Comparison of ENCODE assay signal across 15 cellular contexts in genomic region chr6:1952726-1953360, GRCh38.
A peak's percentile ranks its signal among the peaks of the same experiment; 100 is the strongest.
DNase-seq lines count a peak whose midpoint lies in the region; ATAC-seq, FAIRE-seq and TF ChIP-seq lines count a peak whose summit lies in the region.
"Had no signal": no experiment of that assay in that cellular context is flagged by ENCODE, and none has a peak within 500 bp of the region (broad histone marks: within the 10 kb centered on the region; RNA-seq: fewer than 3 reads in every experiment).

No MANE protein-coding gene starts in this region.

- no peak overlapping the region for H3K4me2 ChIP-seq in mesenchymal stem cell (ENCODE audit: low read length, poor library complexity, severe bottlenecking)

- H3K27me3 ChIP-seq in brain microvascular endothelial cell (replicated peaks) (no peaks in the 10 kb centered on the region), mesenchymal stem cell (ENCODE audit: control insufficient read depth in 1 of 2, insufficient read depth in 1 of 2, low read length in 2 of 2) (no peaks in the 10 kb centered on the region)
- H3K27me3 ChIP-seq: esophagus squamous epithelium had no signal

- no peak overlapping the region for H3K27ac Mint-ChIP-seq in activated CD4-positive, alpha-beta T cell treated with anti-CD3 and anti-CD28 coated beads for 36 hours
- H3K27ac Mint-ChIP-seq: activated CD8-positive, alpha-beta T cell treated with anti-CD3 and anti-CD28 coated beads, Interleukin-2, amount 10 ng/mL, durations not matched to agents 7 days and 5 days; CD4-positive, alpha-beta T cell had no signal

- peak; percentile 97 for FAIRE-seq in HTR-8/SVneo (lab: Jason Lieb, UNC)

- ATAC-seq in activated CD4-positive, alpha-beta T cell treated with anti-CD3 and anti-CD28 coated beads for 36 hours = no peak
- no peak for ATAC-seq in GM18502 (IDR thresholded peaks at IDR 0.05; ENCODE audit: poor library complexity, unreplicated experiment)
- ATAC-seq: activated CD8-positive, alpha-beta T cell treated with anti-CD3 and anti-CD28 coated beads, Interleukin-2, amount 10 ng/mL, durations not matched to agents 7 days and 5 days had no signal

- peak; percentile 44 for TF ChIP-seq CTCF in brain microvascular endothelial cell (IDR thresholded peaks at IDR 0.05; ENCODE audit: low read depth, low read length, missing control alignments)

- H3K4me3 ChIP-seq in brain microvascular endothelial cell (ENCODE audit: low read depth, low read length) (no peak overlapping the region), mesenchymal stem cell (ENCODE audit: insufficient read depth in 1 of 2, low read depth in 1 of 2, low read length in 2 of 2) (no peak overlapping the region)
- H3K4me3 ChIP-seq: esophagus squamous epithelium had no signal

- no peak overlapping the region for H3K18ac ChIP-seq in mesenchymal stem cell (ENCODE audit: low read depth in 1 of 2, low read length in 2 of 2)

- no peak overlapping the region for H2BK5ac ChIP-seq in mesenchymal stem cell (ENCODE audit: low read depth, low read length, poor library complexity, severe bottlenecking)

- in situ Hi-C loops in brain microvascular endothelial cell (cut with HindIII; ENCODE audit: low pct_ligation_motif_present, low sequenced_read_pairs) = no loop called here

- no peaks in the 10 kb centered on the region for H3K9me3 Mint-ChIP-seq in activated CD4-positive, alpha-beta T cell treated with anti-CD3 and anti-CD28 coated beads for 36 hours (ENCODE audit: low read depth)
- H3K9me3 Mint-ChIP-seq: CD4-positive, alpha-beta T cell had no signal

- 78% methylated on average over 11 of the region's 14 CpGs for WGBS in mesenchymal stem cell

- no peak overlapping the region for H2AFZ ChIP-seq in mesenchymal stem cell (ENCODE audit: low read depth, low read length)

- POLR2A ChIA-PET in activated CD4-positive, alpha-beta T cell treated with anti-CD3 and anti-CD28 coated beads for 36 hours (lab: Charles Lee) = no interaction called here

- H3K9ac ChIP-seq in mesenchymal stem cell (ENCODE audit: low read length) = no peak overlapping the region

- H3K27me3 Mint-ChIP-seq in activated CD4-positive, alpha-beta T cell treated with anti-CD3 and anti-CD28 coated beads for 36 hours = no peaks in the 10 kb centered on the region
- H3K27me3 Mint-ChIP-seq: CD4-positive, alpha-beta T cell had no signal

- H2BK12ac ChIP-seq in mesenchymal stem cell (ENCODE audit: low read length in 2 of 2) = no peak overlapping the region

- intact Hi-C loops in activated CD4-positive, alpha-beta T cell treated with anti-CD3 and anti-CD28 coated beads for 36 hours (cut with DNase I, micrococcal nuclease) = no loop called here

- CTCF ChIA-PET in activated CD4-positive, alpha-beta T cell treated with anti-CD3 and anti-CD28 coated beads for 36 hours (lab: Charles Lee) = no interaction called here

- peaks cover 6% of the 10 kb centered on the region for H3K36me3 Mint-ChIP-seq in activated CD4-positive, alpha-beta T cell treated with anti-CD3 and anti-CD28 coated beads for 36 hours (ENCODE audit: low read depth)

- no peak overlapping the region for H4K8ac ChIP-seq in mesenchymal stem cell (ENCODE audit: low read length)

- no peak overlapping the region for H2AK5ac ChIP-seq in mesenchymal stem cell (ENCODE audit: low read length, severe bottlenecking)

- peaks cover 5% of the 10 kb centered on the region for H3K4me1 ChIP-seq in mesenchymal stem cell (ENCODE audit: control insufficient read depth, insufficient read depth, low read depth, low read length)
- H3K4me1 ChIP-seq: esophagus squamous epithelium had no signal

- no peaks in the 10 kb centered on the region for H3K9me3 ChIP-seq in mesenchymal stem cell (ENCODE audit: control insufficient read depth, low read length)
- H3K9me3 ChIP-seq: esophagus squamous epithelium had no signal

- H3K4ac ChIP-seq in mesenchymal stem cell (ENCODE audit: low read depth in 1 of 2, low read length in 2 of 2) = no peak overlapping the region

- DNase-seq in AG08395 (ENCODE audit: low spot score) (peak; percentile 54), HTR-8/SVneo (ENCODE audit: insufficient read length, low spot score) (peak; percentile 85), brain microvascular endothelial cell (peak; percentile 97), mesenchymal stem cell (peak; percentile 59), DMS114 treated with DMSO at 0.1 percent for 48 hours (lab: John Stamatoyannopoulos, UW; ENCODE audit: unreplicated experiment) (no peak), cerebellum (ENCODE audit: low spot score) (no peak)
- DNase-seq in activated CD4-positive, alpha-beta T cell treated with anti-CD3 and anti-CD28 coated beads for 36 hours = no peak
- DNase-seq: activated CD8-positive, alpha-beta T cell treated with anti-CD3 and anti-CD28 coated beads, Interleukin-2, amount 10 ng/mL, durations not matched to agents 7 days and 5 days; amygdala; CD4-positive, alpha-beta T cell; esophagus squamous epithelium; Kasumi-1; NCI-H526; posterior cingulate gyrus had no signal

- no peak overlapping the region for H2BK15ac ChIP-seq in mesenchymal stem cell (ENCODE audit: low read depth, poor library complexity, severe bottlenecking)

- H3K14ac ChIP-seq in mesenchymal stem cell (ENCODE audit: low read length in 2 of 2) = no peak overlapping the region

- H4K91ac ChIP-seq in mesenchymal stem cell (ENCODE audit: low read length) = no peak overlapping the region

- peaks cover 2% of the 10 kb centered on the region for H3K79me1 ChIP-seq in mesenchymal stem cell (replicated peaks; ENCODE audit: low read length, poor library complexity, severe bottlenecking)

- H3K36me3 ChIP-seq in brain microvascular endothelial cell (replicated peaks) (no peaks in the 10 kb centered on the region), mesenchymal stem cell (ENCODE audit: control insufficient read depth in 1 of 2, insufficient read depth in 2 of 2, low read depth in 1 of 2, low read length in 2 of 2) (no peaks in the 10 kb centered on the region)
- H3K36me3 ChIP-seq: esophagus squamous epithelium had no signal

- no peak overlapping the region for H2BK120ac ChIP-seq in mesenchymal stem cell (ENCODE audit: low read depth, low read length)

- H3K4me1 Mint-ChIP-seq in activated CD4-positive, alpha-beta T cell treated with anti-CD3 and anti-CD28 coated beads for 36 hours = no peaks in the 10 kb centered on the region

- H3K27ac ChIP-seq in brain microvascular endothelial cell = peak overlapping the region; percentile 69
- H3K27ac ChIP-seq in mesenchymal stem cell (ENCODE audit: low read length, poor library complexity, severe bottlenecking) = peak overlapping the region; percentile 77
- H3K27ac ChIP-seq: esophagus squamous epithelium had no signal

- H3K4me3 Mint-ChIP-seq in activated CD4-positive, alpha-beta T cell treated with anti-CD3 and anti-CD28 coated beads for 36 hours = no peak overlapping the region
- H3K4me3 Mint-ChIP-seq: activated CD8-positive, alpha-beta T cell treated with anti-CD3 and anti-CD28 coated beads, Interleukin-2, amount 10 ng/mL, durations not matched to agents 7 days and 5 days; CD4-positive, alpha-beta T cell had no signal

- H3K23ac ChIP-seq in mesenchymal stem cell (ENCODE audit: low read length in 2 of 2) = peak overlapping the region in 1 of 2 experiments; percentile 77

Comparison
In these comparisons a context has a peak if more than half of its experiments do, and no peak if none do; other contexts are left out.
1. DNase-seq: peak in AG08395 (single experiment), HTR-8/SVneo (single experiment), brain microvascular endothelial cell (single experiment) and mesenchymal stem cell (single experiment); none in activated CD4-positive, alpha-beta T cell treated with anti-CD3 and anti-CD28 coated beads for 36 hours (single experiment), DMS114 treated with DMSO at 0.1 percent for 48 hours (single experiment) and cerebellum (single experiment).